In genomic region chr2:226796012-226796839, GRCh38 we compare ENCODE assay signal across 10 cellular contexts. TPM values are rescaled to one million over a fixed set of nuclear protein-coding genes. Genes with fewer than 3 reads are reported as not detected.
DNase-seq lines count a peak whose midpoint lies in the region; ATAC-seq and TF ChIP-seq lines count a peak whose summit lies in the region.
"Had no signal": no experiment of that assay in that cellular context is flagged by ENCODE, and none has a peak within 500 bp of the region (broad histone marks: within the 10 kb centered on the region; RNA-seq: fewer than 3 reads in every experiment).

No MANE protein-coding gene starts in this region.

- H3K27ac ChIP-seq in DND-41 (ENCODE audit: low read length), result no peak overlapping the region

- no peaks in the 10 kb centered on the region for H3K9me3 ChIP-seq in DND-41 (ENCODE audit: insufficient read depth, low read length, severe bottlenecking)

- H4K20me1 ChIP-seq in DND-41 (ENCODE audit: insufficient read depth, low read length), result 0 out of 2 replicates have a peak, but pooled peaks cover 9% of the 10 kb centered on the region

- DNase-seq in DND-41 (no peak), left ventricle myocardium superior (peak; percentile 45), skeletal muscle cell (ENCODE audit: low read depth) (no peak), GM20000 (ENCODE audit: low spot score) (no peak), NCI-H2081 treated with DMSO at 0.1 percent for 48 hours (lab: John Stamatoyannopoulos, UW) (no peak), LoVo (ENCODE audit: low spot score) (no peak), NCI-H128 (lab: John Stamatoyannopoulos, UW; ENCODE audit: unreplicated experiment) (no peak)
- DNase-seq: effector CD8-positive, alpha-beta T cell; NCI-H2029 treated with DMSO at 0.1 percent for 48 hours had no signal

- intact Hi-C loops in left ventricle myocardium superior (cut with micrococcal nuclease), result no loop called here

- peak overlapping the region; percentile 25; the same call in 1 of the 2 replicates for H3K9ac ChIP-seq in DND-41 (ENCODE audit: low read depth, low read length)

- no peak for TF ChIP-seq CTCF in DND-41 (IDR thresholded peaks at IDR 0.05; ENCODE audit: borderline replicate concordance, extremely low read depth, low read length, poor library complexity, severe bottlenecking)
- TF ChIP-seq CTCF in WI38 (IDR thresholded peaks at IDR 0.05; ENCODE audit: low read depth, low read length), result no peak
- no peak for TF ChIP-seq CTCF in GM20000 (IDR thresholded peaks at IDR 0.05; ENCODE audit: extremely low read depth, missing control alignments)

- 0 out of 4 replicates have a peak overlapping the region, but pooled peaks of 1 of the 2 experiments have one; percentile 17 for H3K4me3 ChIP-seq in DND-41 (ENCODE audit: low read depth in 1 of 2, low read length in 2 of 2)
- H3K4me3 ChIP-seq in WI38 (ENCODE audit: low read depth, low read length), result peak overlapping the region; percentile 73
- H3K4me3 ChIP-seq in skeletal muscle cell (ENCODE audit: low read depth, low read length), result peak overlapping the region; percentile 73

- H3K79me2 ChIP-seq in DND-41 (ENCODE audit: insufficient read depth, low read length), result peaks cover 21% of the 10 kb centered on the region

- H3K27me3 ChIP-seq in DND-41 (ENCODE audit: insufficient read depth, low read length, poor library complexity), result no peaks in the 10 kb centered on the region

- peaks cover 8% of the 10 kb centered on the region; the same call in 1 of the 2 replicates for H3K36me3 ChIP-seq in DND-41 (ENCODE audit: insufficient read depth, low read length)

- no peak overlapping the region for H2AFZ ChIP-seq in DND-41 (ENCODE audit: low read depth, low read length)

- ATAC-seq in DND-41 (ENCODE audit: insufficient read depth, low read depth) (no peak), left ventricle myocardium superior (no peak)

- H3K4me2 ChIP-seq in DND-41 (ENCODE audit: insufficient read depth, low read length), result peak overlapping the region; percentile 57

- peaks cover 77% of the 10 kb centered on the region for H3K4me1 ChIP-seq in DND-41 (ENCODE audit: insufficient read depth, low read length)

RNA-seq across cellular contexts. Expression of gene IRS1, which starts 3.4 kb away (rescaled TPM):
- total RNA-seq in left ventricle myocardium superior, result 24.1 TPM

RNA-seq across cellular contexts. Expression of gene RHBDD1, which starts 39.6 kb away (rescaled TPM):
- 29.8 TPM for total RNA-seq in left ventricle myocardium superior
